In the genomic region with DNA sequence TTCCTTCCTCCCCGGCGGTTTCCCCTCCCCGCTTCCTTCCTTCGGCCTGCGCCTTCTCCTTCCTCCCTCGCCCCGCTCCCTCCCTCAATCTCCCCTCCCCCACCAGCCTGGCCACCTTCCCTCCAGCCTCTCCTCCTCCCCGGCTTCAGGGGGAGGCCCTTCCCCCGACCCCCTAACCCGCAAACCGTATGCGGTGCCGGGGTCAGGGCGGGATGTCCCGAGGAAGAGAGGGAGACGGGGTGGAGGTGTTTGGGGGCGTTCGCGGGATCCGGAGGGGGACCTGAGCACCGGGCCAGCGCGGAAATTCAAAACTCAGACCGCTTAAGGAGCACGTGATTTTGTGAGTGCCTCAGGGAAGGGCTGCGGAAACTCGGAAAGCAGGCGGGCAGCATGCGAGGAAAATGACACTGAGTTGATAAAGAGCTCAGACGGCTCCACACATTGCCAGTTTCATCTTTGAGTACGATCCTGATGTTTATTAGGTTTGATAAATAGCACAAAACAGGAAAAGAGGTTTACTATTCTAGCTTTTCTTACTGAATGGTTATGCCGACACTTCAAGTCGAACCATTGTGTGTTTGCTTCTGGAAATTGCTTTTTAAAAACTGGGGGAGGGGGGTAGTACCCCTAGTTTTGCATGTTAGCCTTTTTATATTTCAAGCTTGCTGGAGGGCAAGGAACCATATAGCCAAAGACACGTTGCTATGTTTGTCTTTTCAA, we compare ENCODE assay signal across 8 cellular contexts. TPM values are rescaled to one million over a fixed set of nuclear protein-coding genes. Genes with fewer than 3 reads are reported as not detected.
A peak's percentile ranks its signal among the peaks of the same experiment; 100 is the strongest.
DNase-seq lines count a peak whose midpoint lies in the region; ATAC-seq and TF ChIP-seq lines count a peak whose summit lies in the region.

No MANE protein-coding gene starts in this region.

- no peak overlapping the region for H2AFZ ChIP-seq in neural progenitor cell (replicated peaks)

- peaks cover 59% of the 10 kb centered on the region for H3K79me2 ChIP-seq in neural progenitor cell (ENCODE audit: low read depth)

- peaks cover 40% of the 10 kb centered on the region for H3K4me1 ChIP-seq in neural progenitor cell

- peak overlapping the region; percentile 97 for H3K4me3 Mint-ChIP-seq in activated T-helper 17 cell treated with anti-CD3 and anti-CD28 coated beads, Interleukin-2, amount 50 U/mL, for 72 hours
- H3K4me3 Mint-ChIP-seq in neural progenitor cell, result peak overlapping the region; percentile 92

- peaks cover 51% of the 10 kb centered on the region for H4K20me1 ChIP-seq in neural progenitor cell (ENCODE audit: low read depth)

- H3K4me3 ChIP-seq in AG09309 (ENCODE audit: control insufficient read depth, low read depth, low read length) (peak overlapping the region; percentile 100), fibroblast of mammary gland (ENCODE audit: control insufficient read depth, low read depth, low read length) (peak overlapping the region; percentile 80), neural progenitor cell (peak overlapping the region; percentile 93)

- no peak overlapping the region for H3K9ac ChIP-seq in neural progenitor cell

- H3K36me3 ChIP-seq in neural progenitor cell, result no peaks in the 10 kb centered on the region

- H3K4me2 ChIP-seq in neural progenitor cell, result peak overlapping the region; percentile 99

- H3K9me3 Mint-ChIP-seq in activated T-helper 17 cell treated with anti-CD3 and anti-CD28 coated beads, Interleukin-2, amount 50 U/mL, for 72 hours, result no peaks in the 10 kb centered on the region
- H3K9me3 Mint-ChIP-seq in neural progenitor cell, result no peaks in the 10 kb centered on the region

- H3K27ac ChIP-seq in neural progenitor cell, result peak overlapping the region; percentile 97

- H3K36me3 Mint-ChIP-seq in activated T-helper 17 cell treated with anti-CD3 and anti-CD28 coated beads, Interleukin-2, amount 50 U/mL, for 72 hours (ENCODE audit: low read depth), result peaks cover 2% of the 10 kb centered on the region
- H3K36me3 Mint-ChIP-seq in neural progenitor cell, result no peaks in the 10 kb centered on the region

- no peak overlapping the region for H3K27ac Mint-ChIP-seq in activated T-helper 17 cell treated with anti-CD3 and anti-CD28 coated beads, Interleukin-2, amount 50 U/mL, for 72 hours
- H3K27ac Mint-ChIP-seq in neural progenitor cell, result peak overlapping the region; percentile 94

- no peak for TF ChIP-seq CTCF in AG09309 (IDR thresholded peaks at IDR 0.05; ENCODE audit: control insufficient read depth, insufficient read depth, low read depth, low read length, missing control alignments)
- no peak for TF ChIP-seq CTCF in fibroblast of mammary gland (conservative IDR thresholded peaks at IDR 0.05; ENCODE audit: control insufficient read depth, insufficient read depth, low read depth, low read length)
- no peak for TF ChIP-seq CTCF in neural progenitor cell (IDR thresholded peaks at IDR 0.05)

- H3K27me3 Mint-ChIP-seq in activated T-helper 17 cell treated with anti-CD3 and anti-CD28 coated beads, Interleukin-2, amount 50 U/mL, for 72 hours, result peaks cover 8% of the 10 kb centered on the region
- peaks cover 7% of the 10 kb centered on the region for H3K27me3 Mint-ChIP-seq in neural progenitor cell (ENCODE audit: insufficient read depth, low read depth)

- DNase-seq in AG09309 (ENCODE audit: low read depth) (no peak), H4 (ENCODE audit: low spot score) (peak; percentile 75), NCI-H526 (lab: John Stamatoyannopoulos, UW) (peak; percentile 23 to 69), fibroblast of mammary gland (ENCODE audit: low read depth) (peak; percentile 68), neural progenitor cell (ENCODE audit: low spot score) (peak; percentile 85)

- peak; percentile 8 for ATAC-seq in activated T-helper 17 cell treated with anti-CD3 and anti-CD28 coated beads, Interleukin-2, amount 50 U/mL, for 72 hours (replicated peaks)
- no peak for ATAC-seq in GM18502 (IDR thresholded peaks at IDR 0.05; ENCODE audit: poor library complexity, unreplicated experiment)
- ATAC-seq in HG03045 (IDR thresholded peaks at IDR 0.05; ENCODE audit: unreplicated experiment), result no peak

- H3K9me3 ChIP-seq in neural progenitor cell (ENCODE audit: low read depth), result no peaks in the 10 kb centered on the region

- H3K4me1 Mint-ChIP-seq in activated T-helper 17 cell treated with anti-CD3 and anti-CD28 coated beads, Interleukin-2, amount 50 U/mL, for 72 hours, result peaks cover 11% of the 10 kb centered on the region
- peaks cover 35% of the 10 kb centered on the region for H3K4me1 Mint-ChIP-seq in neural progenitor cell

- H3K27me3 ChIP-seq in neural progenitor cell, result peaks cover 41% of the 10 kb centered on the region

- H3F3A ChIP-seq in neural progenitor cell (ENCODE audit: low read depth), result peaks cover 80% of the 10 kb centered on the region

RNA-seq across cellular contexts. Expression of gene PTCH1, which starts 5.4 kb away (rescaled TPM):
- 7.5 and 12.3 TPM in 2 replicates for total RNA-seq in H4 (2014; rRNA removed; shearing (Covaris generic))
- 1 to 10 TPM; 2.0 to 8.6 TPM for total RNA-seq in activated T-helper 17 cell treated with anti-CD3 and anti-CD28 coated beads, Interleukin-2, amount 50 U/mL, for 72 hours
- 23.0 and 24.5 TPM in 2 replicates for total RNA-seq in neural progenitor cell (ENCODE audit: low replicate concordance)
